ENCODE assay signal across 8 cellular contexts in the genomic region with DNA sequence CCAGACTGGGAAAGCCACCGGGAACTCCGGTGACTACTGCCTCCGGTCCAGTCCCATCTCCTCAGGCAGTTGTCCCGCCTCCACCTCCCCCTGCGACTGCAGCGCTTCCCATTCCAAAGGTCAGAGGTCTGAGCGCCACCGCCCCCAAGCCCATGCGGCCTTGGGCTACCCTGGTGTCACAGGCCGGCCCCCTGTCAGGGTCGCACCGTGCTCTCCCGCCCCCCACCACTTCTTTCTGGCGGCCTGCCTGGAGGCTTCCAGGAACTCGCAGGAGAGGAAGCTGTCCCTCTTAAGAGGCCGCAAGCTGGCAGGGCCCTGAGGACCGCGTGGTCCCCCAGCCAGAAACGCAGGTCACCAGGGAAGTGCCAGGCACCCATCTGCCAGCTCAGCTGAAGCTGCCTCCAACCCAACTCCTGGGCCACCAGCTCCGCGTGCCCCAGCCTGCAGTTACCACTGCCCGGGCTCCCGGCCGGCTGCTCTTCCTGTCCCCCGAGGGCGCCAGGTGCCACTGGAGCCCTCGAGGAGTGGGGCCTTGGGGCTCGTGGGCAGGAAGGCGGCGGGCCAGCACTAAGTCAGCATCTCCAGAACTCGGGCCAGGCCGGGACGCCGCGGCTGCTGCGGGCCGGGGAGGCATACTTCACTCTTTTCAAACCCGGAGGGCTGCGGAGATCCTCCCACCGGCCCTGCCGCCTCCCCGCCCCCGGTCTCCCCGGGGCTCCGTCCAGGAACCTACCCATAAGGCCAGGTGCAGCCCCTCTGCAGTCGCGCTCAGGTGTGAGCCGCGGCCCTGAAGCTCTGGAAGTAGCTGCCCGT.
A peak's percentile ranks its signal among the peaks of the same experiment; 100 is the strongest.
DNase-seq lines count a peak whose midpoint lies in the region; ATAC-seq and TF ChIP-seq lines count a peak whose summit lies in the region.

No MANE protein-coding gene starts in this region.

- H3K4me3 Mint-ChIP-seq in activated B cell treated with CpG ODN at 0.5 μM for 24 hours = peak overlapping the region; percentile 78

- H3K9me3 ChIP-seq in lower lobe of right lung = no peaks in the 10 kb centered on the region

- POLR2A ChIA-PET in activated B cell treated with CpG ODN at 0.5 μM for 24 hours (lab: Charles Lee) = interaction anchor here (0.6 to 2.5 kb wide), 9 partner anchors 19 to 276 kb away, joined by 3 to 9 read pairs (median 3); no protein-coding TSS in a partner anchor

- ATAC-seq in activated B cell treated with CpG ODN at 0.5 μM for 24 hours (ENCODE audit: low read depth) = peak; percentile 65
- ATAC-seq in lower lobe of right lung = peak; percentile 70

- CTCF ChIA-PET in activated B cell treated with CpG ODN at 0.5 μM for 24 hours (lab: Charles Lee) = no interaction called here

- no peaks in the 10 kb centered on the region for H3K9me3 Mint-ChIP-seq in activated B cell treated with CpG ODN at 0.5 μM for 24 hours

- H3K27ac Mint-ChIP-seq in activated B cell treated with CpG ODN at 0.5 μM for 24 hours = peak overlapping the region; percentile 66

- H3K27ac ChIP-seq in lower lobe of right lung = peak overlapping the region; percentile 83

- H3K36me3 ChIP-seq in lower lobe of right lung = peaks cover 26% of the 10 kb centered on the region

- H3K27me3 Mint-ChIP-seq in activated B cell treated with CpG ODN at 0.5 μM for 24 hours = no peaks in the 10 kb centered on the region

- H3K4me1 Mint-ChIP-seq in activated B cell treated with CpG ODN at 0.5 μM for 24 hours = peaks cover 29% of the 10 kb centered on the region

- intact Hi-C loops in activated B cell treated with CpG ODN at 0.5 μM for 24 hours (cut with micrococcal nuclease) (loop anchor here (2.0 to 5.0 kb wide), 3 partner anchors 23 to 271 kb away; no protein-coding TSS in a partner anchor), lower lobe of right lung (cut with DNase I) (no loop called here)

- H3K4me1 ChIP-seq in lower lobe of right lung = peaks cover 24% of the 10 kb centered on the region

- H3K36me3 Mint-ChIP-seq in activated B cell treated with CpG ODN at 0.5 μM for 24 hours (ENCODE audit: low read depth) = peaks cover 32% of the 10 kb centered on the region

- TF ChIP-seq CTCF in activated B cell treated with CpG ODN at 0.5 μM for 24 hours (IDR thresholded peaks at IDR 0.05) = no peak
- no peak for TF ChIP-seq CTCF in lower lobe of right lung (IDR thresholded peaks at IDR 0.05)

- H3K27me3 ChIP-seq in lower lobe of right lung (ENCODE audit: low read depth) = no peaks in the 10 kb centered on the region

- DNase-seq in NCI-H2227 (lab: John Stamatoyannopoulos, UW; ENCODE audit: unreplicated experiment) (peak; percentile 60), NCI-H2227 treated with DMSO at 0.1 percent for 48 hours (lab: John Stamatoyannopoulos, UW) (no peak), HuH-7.5 (ENCODE audit: low spot score) (peak; percentile 83), activated B cell treated with CpG ODN at 0.5 μM for 24 hours (peak; percentile 46), ecto neural progenitor cell (ENCODE audit: low spot score) (peak; percentile 84), lower lobe of right lung (peak; percentile 75), middle frontal gyrus (ENCODE audit: extremely low spot score, low spot score) (no peak)
- DNase-seq in stimulated activated naive CD4-positive, alpha-beta T cell (lab: John Stamatoyannopoulos, UW) = peak; percentile 23 to 65 (median 56)

- H3K4me3 ChIP-seq in lower lobe of right lung = peak overlapping the region; percentile 74

Comparison
In these comparisons a context has a peak if more than half of its experiments do, and no peak if none do; other contexts are left out.
1. DNase-seq: peak in NCI-H2227 (single experiment), HuH-7.5 (single experiment), activated B cell treated with CpG ODN at 0.5 μM for 24 hours (single experiment), ecto neural progenitor cell (single experiment), lower lobe of right lung (single experiment) and stimulated activated naive CD4-positive, alpha-beta T cell (6 of 6); none in NCI-H2227 treated with DMSO at 0.1 percent for 48 hours (single experiment) and middle frontal gyrus (single experiment).